In the genomic region with DNA sequence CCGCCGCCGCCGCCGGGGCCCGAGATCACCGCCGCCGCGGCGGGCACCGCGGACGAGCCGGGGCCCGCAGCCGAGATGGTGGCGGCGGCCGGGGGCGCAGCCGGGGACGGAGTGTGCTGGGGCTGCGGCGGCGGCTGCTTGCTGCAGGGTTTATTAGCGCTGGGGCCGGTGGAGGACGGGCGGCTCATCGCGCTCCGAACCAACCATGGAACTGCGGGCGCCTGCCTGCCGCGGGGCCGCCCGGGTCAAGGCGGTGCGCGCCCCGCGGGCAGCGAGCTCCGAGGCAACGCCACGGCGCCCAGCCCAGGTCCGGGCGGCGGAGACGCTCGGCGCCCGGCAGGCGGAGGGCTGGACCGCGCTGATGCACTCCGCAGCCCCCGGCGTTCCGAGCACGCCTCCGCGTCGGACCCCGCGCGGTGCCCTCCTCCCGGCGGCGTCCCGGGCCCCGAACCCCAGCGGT, we compare ENCODE assay signal across 8 cellular contexts. TPM values are rescaled to one million over a fixed set of nuclear protein-coding genes. Genes with fewer than 3 reads are reported as not detected.
DNase-seq lines count a peak whose midpoint lies in the region; ATAC-seq and TF ChIP-seq lines count a peak whose summit lies in the region.

No MANE protein-coding gene starts in this region.

- no peak overlapping the region for H3K27ac ChIP-seq in mesenchymal stem cell (ENCODE audit: low read length, poor library complexity, severe bottlenecking)

- H3K4ac ChIP-seq in mesenchymal stem cell (ENCODE audit: low read depth in 1 of 2, low read length in 2 of 2) = peak overlapping the region in 1 of 2 experiments; percentile 81

- no peak overlapping the region for H2AK5ac ChIP-seq in mesenchymal stem cell (ENCODE audit: low read length, severe bottlenecking)

- H3K4me2 ChIP-seq in mesenchymal stem cell (ENCODE audit: low read length, poor library complexity, severe bottlenecking) = peak overlapping the region; percentile 40

- peaks cover 9% of the 10 kb centered on the region for H3K4me1 ChIP-seq in mesenchymal stem cell (ENCODE audit: control insufficient read depth, insufficient read depth, low read depth, low read length)

- H3K4me3 ChIP-seq in astrocyte of the cerebellum (ENCODE audit: low read depth, low read length) (peak overlapping the region; percentile 65), mesenchymal stem cell (ENCODE audit: insufficient read depth in 1 of 2, low read depth in 1 of 2, low read length in 2 of 2) (peak overlapping the region; percentile 75 to 91)

- peak overlapping the region; percentile 27 to 68 for H3K14ac ChIP-seq in mesenchymal stem cell (ENCODE audit: low read length in 2 of 2)

- peak overlapping the region; percentile 90 to 97 for H3K18ac ChIP-seq in mesenchymal stem cell (ENCODE audit: low read depth in 1 of 2, low read length in 2 of 2)

- H3K36me3 ChIP-seq in mesenchymal stem cell (ENCODE audit: control insufficient read depth in 1 of 2, insufficient read depth in 2 of 2, low read depth in 1 of 2, low read length in 2 of 2) = peaks cover 0 to 7% of the 10 kb centered on the region in 2 experiments

- H3K9me3 ChIP-seq in mesenchymal stem cell (ENCODE audit: control insufficient read depth, low read length) = no peaks in the 10 kb centered on the region

- H2AFZ ChIP-seq in mesenchymal stem cell (ENCODE audit: low read depth, low read length) = peak overlapping the region; percentile 54

- H2BK12ac ChIP-seq in mesenchymal stem cell (ENCODE audit: low read length in 2 of 2) = peak overlapping the region in 1 of 2 experiments; percentile 94

- no peaks in the 10 kb centered on the region for H3K27me3 ChIP-seq in mesenchymal stem cell (ENCODE audit: control insufficient read depth in 1 of 2, insufficient read depth in 1 of 2, low read length in 2 of 2)

- peaks cover 5% of the 10 kb centered on the region for H3K79me1 ChIP-seq in mesenchymal stem cell (replicated peaks; ENCODE audit: low read length, poor library complexity, severe bottlenecking)

- in situ Hi-C loops in astrocyte of the cerebellum (cut with HindIII; ENCODE audit: low sequenced_read_pairs) = no loop called here

- H2BK5ac ChIP-seq in mesenchymal stem cell (ENCODE audit: low read depth, low read length, poor library complexity, severe bottlenecking) = peak overlapping the region; percentile 85

- H3K9ac ChIP-seq in mesenchymal stem cell (ENCODE audit: low read length) = peak overlapping the region; percentile 96

- TF ChIP-seq CTCF in astrocyte of the cerebellum (IDR thresholded peaks at IDR 0.05; ENCODE audit: low read depth, low read length, missing control alignments) = no peak

- peak overlapping the region; percentile 76 for H4K91ac ChIP-seq in mesenchymal stem cell (ENCODE audit: low read length)

- H2BK120ac ChIP-seq in mesenchymal stem cell (ENCODE audit: low read depth, low read length) = peak overlapping the region; percentile 71

- H2BK15ac ChIP-seq in mesenchymal stem cell (ENCODE audit: low read depth, poor library complexity, severe bottlenecking) = peak overlapping the region; percentile 85

- DNase-seq in NCI-H345 (lab: John Stamatoyannopoulos, UW) (peak; percentile 28), NCI-H345 treated with DMSO at 0.1 percent for 48 hours (lab: John Stamatoyannopoulos, UW; ENCODE audit: unreplicated experiment) (no peak), astrocyte of the cerebellum (ENCODE audit: low read depth) (no peak), mesenchymal stem cell (no peak), COLO668 (lab: John Stamatoyannopoulos, UW; ENCODE audit: unreplicated experiment) (no peak), SIG-M5 treated with dmso at 0.1 percent for 504 hours (lab: John Stamatoyannopoulos, UW; ENCODE audit: unreplicated experiment) (no peak)

- WGBS in mesenchymal stem cell = under 1% methylated on average over 35 of the region's 76 CpGs

- peak overlapping the region; percentile 51 for H4K8ac ChIP-seq in mesenchymal stem cell (ENCODE audit: low read length)

- peak; percentile 1 for ATAC-seq in HG03097 (IDR thresholded peaks at IDR 0.05; ENCODE audit: low FRiP score, unreplicated experiment)
- ATAC-seq in HG02970 (IDR thresholded peaks at IDR 0.05; ENCODE audit: low FRiP score, unreplicated experiment) = no peak

- H3K23ac ChIP-seq in mesenchymal stem cell (ENCODE audit: low read length in 2 of 2) = peak overlapping the region in 1 of 2 experiments; percentile 94

RNA-seq across cellular contexts. Expression of gene SIAH2, which starts 0.3 kb away (rescaled TPM):
- polyA plus RNA-seq in mesenchymal stem cell (2013, experiment 1 of 2) = 23.3 TPM
- 22.9 TPM for polyA plus RNA-seq in mesenchymal stem cell (2013, experiment 2 of 2)

RNA-seq across cellular contexts. Expression of gene ERICH6, which starts 59.0 kb away (rescaled TPM):
- 0.04 TPM for polyA plus RNA-seq in mesenchymal stem cell (2013, experiment 1 of 2)
- 0.03 TPM for polyA plus RNA-seq in mesenchymal stem cell (2013, experiment 2 of 2)
